Comparison of ENCODE assay signal across 16 cellular contexts in the genomic region with DNA sequence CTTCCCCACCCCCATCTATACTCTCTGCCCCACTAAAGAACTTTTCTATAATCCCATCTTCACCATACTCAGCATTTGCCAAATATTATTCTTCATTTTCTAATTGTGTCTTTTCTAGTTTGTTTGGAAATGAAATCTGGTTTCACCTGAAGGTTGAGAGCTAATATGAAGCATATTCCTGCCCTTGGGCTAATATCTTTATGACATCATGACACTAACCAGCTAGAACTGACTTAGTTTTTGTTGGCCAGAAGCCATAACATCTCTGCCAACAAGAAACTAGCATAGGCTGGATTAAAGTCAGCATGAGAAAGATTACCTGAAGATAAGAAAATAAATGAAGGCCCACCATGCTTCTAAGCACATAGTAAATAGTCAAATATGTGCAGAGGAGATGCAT. TPM values are rescaled to one million over a fixed set of nuclear protein-coding genes. Genes with fewer than 3 reads are reported as not detected.
DNase-seq lines count a peak whose midpoint lies in the region; ATAC-seq lines count a peak whose summit lies in the region.
"Had no signal": no experiment of that assay in that cellular context is flagged by ENCODE, and none has a peak within 500 bp of the region (broad histone marks: within the 10 kb centered on the region; RNA-seq: fewer than 3 reads in every experiment).

No MANE protein-coding gene starts in this region.

- no peak overlapping the region for H3K27ac Mint-ChIP-seq in activated T-helper 2 cell treated with anti-CD3 and anti-CD28 coated beads, Interferon-gamma antibody, Interleukin-2, Interleukin-4, amounts not matched to agents 10 μg/mL and 5 μg/mL and 100 μg/mL, durations not matched to agents 14 hours and 24 hours and 36 hours
- no peak overlapping the region for H3K27ac Mint-ChIP-seq in effector memory CD8-positive, alpha-beta T cell
- no peak overlapping the region for H3K27ac Mint-ChIP-seq in activated naive CD4-positive, alpha-beta T cell treated with anti-CD3 and anti-CD28 coated beads, Interleukin-2, amount 10 ng/mL, durations not matched to agents 7 days and 5 days
- H3K27ac Mint-ChIP-seq: activated B cell treated with CpG ODN at 0.5 μM for 24 hours; stimulated activated naive B cell treated with anti-CD40 and anti-IgM and Interleukin-4, amounts not matched to agents 10 μg/mL and 1 μg/mL and 100 μg/mL, for 72 hours had no signal

- no peaks in the 10 kb centered on the region for H3K9me3 Mint-ChIP-seq in activated T-helper 2 cell treated with anti-CD3 and anti-CD28 coated beads, Interferon-gamma antibody, Interleukin-2, Interleukin-4, amounts not matched to agents 10 μg/mL and 5 μg/mL and 100 μg/mL, durations not matched to agents 14 hours and 24 hours and 36 hours
- H3K9me3 Mint-ChIP-seq in effector memory CD8-positive, alpha-beta T cell: peaks cover 0 to 6% of the 10 kb centered on the region in 2 donors
- no peaks in the 10 kb centered on the region for H3K9me3 Mint-ChIP-seq in activated naive CD4-positive, alpha-beta T cell treated with anti-CD3 and anti-CD28 coated beads, Interleukin-2, amount 10 ng/mL, durations not matched to agents 7 days and 5 days

- no peak for ATAC-seq in effector memory CD8-positive, alpha-beta T cell (replicated peaks)
- ATAC-seq: stimulated activated naive B cell treated with anti-CD40 and anti-IgM and Interleukin-4, amounts not matched to agents 10 μg/mL and 1 μg/mL and 100 μg/mL, for 72 hours had no signal

- peaks cover 4% of the 10 kb centered on the region for H3K4me1 Mint-ChIP-seq in activated T-helper 2 cell treated with anti-CD3 and anti-CD28 coated beads, Interferon-gamma antibody, Interleukin-2, Interleukin-4, amounts not matched to agents 10 μg/mL and 5 μg/mL and 100 μg/mL, durations not matched to agents 14 hours and 24 hours and 36 hours (ENCODE audit: low read depth)
- H3K4me1 Mint-ChIP-seq in effector memory CD8-positive, alpha-beta T cell (ENCODE audit: low read depth in 2 of 2): peaks cover 2 to 4% of the 10 kb centered on the region in 2 donors
- H3K4me1 Mint-ChIP-seq in activated naive CD4-positive, alpha-beta T cell treated with anti-CD3 and anti-CD28 coated beads, Interleukin-2, amount 10 ng/mL, durations not matched to agents 7 days and 5 days: peaks cover 6% of the 10 kb centered on the region

- H3K4me3 Mint-ChIP-seq in activated T-helper 2 cell treated with anti-CD3 and anti-CD28 coated beads, Interferon-gamma antibody, Interleukin-2, Interleukin-4, amounts not matched to agents 10 μg/mL and 5 μg/mL and 100 μg/mL, durations not matched to agents 14 hours and 24 hours and 36 hours (ENCODE audit: low read depth): no peak overlapping the region
- no peak overlapping the region for H3K4me3 Mint-ChIP-seq in effector memory CD8-positive, alpha-beta T cell
- no peak overlapping the region for H3K4me3 Mint-ChIP-seq in activated naive CD4-positive, alpha-beta T cell treated with anti-CD3 and anti-CD28 coated beads, Interleukin-2, amount 10 ng/mL, durations not matched to agents 7 days and 5 days
- H3K4me3 Mint-ChIP-seq: activated B cell treated with CpG ODN at 0.5 μM for 24 hours; stimulated activated naive B cell treated with anti-CD40 and anti-IgM and Interleukin-4, amounts not matched to agents 10 μg/mL and 1 μg/mL and 100 μg/mL, for 72 hours had no signal

- intact Hi-C loops in activated T-helper 2 cell treated with anti-CD3 and anti-CD28 coated beads, Interferon-gamma antibody, Interleukin-2, Interleukin-4, amounts not matched to agents 10 μg/mL and 5 μg/mL and 100 μg/mL, durations not matched to agents 14 hours and 24 hours and 36 hours (cut with micrococcal nuclease): no loop called here

- DNase-seq in EH (ENCODE audit: low read depth) (peak; percentile 58), RPMI7951 (ENCODE audit: low read depth) (peak; percentile 64), dedifferentiated amniotic fluid mesenchymal stem cell (ENCODE audit: extremely low spot score) (peak; percentile 31), kidney tubule cell (ENCODE audit: low spot score) (peak; percentile 46), foreskin melanocyte (no peak)
- DNase-seq in activated T-helper 2 cell treated with anti-CD3 and anti-CD28 coated beads, Interferon-gamma antibody, Interleukin-2, Interleukin-4, amounts not matched to agents 10 μg/mL and 5 μg/mL and 100 μg/mL, durations not matched to agents 14 hours and 24 hours and 36 hours (ENCODE audit: low spot score): no peak
- no peak for DNase-seq in effector memory CD8-positive, alpha-beta T cell
- DNase-seq in activated naive CD4-positive, alpha-beta T cell treated with anti-CD3 and anti-CD28 coated beads, Interleukin-2, amount 10 ng/mL, durations not matched to agents 7 days and 5 days: no peak
- DNase-seq: activated B cell treated with CpG ODN at 0.5 μM for 24 hours; activated gamma-delta T cell treated with Interleukin-2 at 50 U/mL for 16 hours; AML-193; stimulated activated naive B cell treated with anti-CD40 and anti-IgM and Interleukin-4, amounts not matched to agents 10 μg/mL and 1 μg/mL and 100 μg/mL, for 72 hours; T-helper 1 cell had no signal

- no peaks in the 10 kb centered on the region for H3K27me3 Mint-ChIP-seq in activated T-helper 2 cell treated with anti-CD3 and anti-CD28 coated beads, Interferon-gamma antibody, Interleukin-2, Interleukin-4, amounts not matched to agents 10 μg/mL and 5 μg/mL and 100 μg/mL, durations not matched to agents 14 hours and 24 hours and 36 hours (ENCODE audit: low read depth)
- H3K27me3 Mint-ChIP-seq in effector memory CD8-positive, alpha-beta T cell: peaks cover 9 to 17% of the 10 kb centered on the region in 2 donors
- H3K27me3 Mint-ChIP-seq in activated naive CD4-positive, alpha-beta T cell treated with anti-CD3 and anti-CD28 coated beads, Interleukin-2, amount 10 ng/mL, durations not matched to agents 7 days and 5 days: peaks cover 11% of the 10 kb centered on the region

- CTCF ChIA-PET in activated naive CD4-positive, alpha-beta T cell treated with anti-CD3 and anti-CD28 coated beads, Interleukin-2, amount 10 ng/mL, durations not matched to agents 7 days and 5 days (lab: Charles Lee): interaction anchor here (1.2 to 10.4 kb wide), 2 partner anchors 10 to 16 kb away, joined by 5 to 113 read pairs; a partner anchor contains a TSS

- H3K36me3 Mint-ChIP-seq in activated T-helper 2 cell treated with anti-CD3 and anti-CD28 coated beads, Interferon-gamma antibody, Interleukin-2, Interleukin-4, amounts not matched to agents 10 μg/mL and 5 μg/mL and 100 μg/mL, durations not matched to agents 14 hours and 24 hours and 36 hours (ENCODE audit: low read depth): no peaks in the 10 kb centered on the region
- H3K36me3 Mint-ChIP-seq in effector memory CD8-positive, alpha-beta T cell (ENCODE audit: insufficient read depth): no peaks in the 10 kb centered on the region
- H3K36me3 Mint-ChIP-seq in activated naive CD4-positive, alpha-beta T cell treated with anti-CD3 and anti-CD28 coated beads, Interleukin-2, amount 10 ng/mL, durations not matched to agents 7 days and 5 days: no peaks in the 10 kb centered on the region

RNA-seq across cellular contexts. Expression of a gene that starts 16.7 kb away (rescaled TPM):
- 0.10 and 0.12 TPM in 2 replicates for total RNA-seq in RPMI7951 (2014; rRNA removed; shearing (Covaris generic))
- 1.1 and 1.6 TPM in 2 replicates for total RNA-seq in activated T-helper 2 cell treated with anti-CD3 and anti-CD28 coated beads, Interferon-gamma antibody, Interleukin-2, Interleukin-4, amounts not matched to agents 10 μg/mL and 5 μg/mL and 100 μg/mL, durations not matched to agents 14 hours and 24 hours and 36 hours

RNA-seq across cellular contexts. Expression of a gene that starts 20.0 kb away (rescaled TPM):
- total RNA-seq in RPMI7951 (2014; rRNA removed; shearing (Covaris generic)): not detected in 2 replicates
- not detected in 2 replicates for total RNA-seq in activated T-helper 2 cell treated with anti-CD3 and anti-CD28 coated beads, Interferon-gamma antibody, Interleukin-2, Interleukin-4, amounts not matched to agents 10 μg/mL and 5 μg/mL and 100 μg/mL, durations not matched to agents 14 hours and 24 hours and 36 hours
- total RNA-seq: activated B cell treated with CpG ODN at 0.5 μM for 24 hours, H7, heart left ventricle, kidney epithelial cell had no signal

RNA-seq across cellular contexts. Expression of a gene that starts 30.7 kb away (rescaled TPM):
- total RNA-seq in RPMI7951 (2014; rRNA removed; shearing (Covaris generic)): not detected in 2 replicates
- total RNA-seq in activated T-helper 2 cell treated with anti-CD3 and anti-CD28 coated beads, Interferon-gamma antibody, Interleukin-2, Interleukin-4, amounts not matched to agents 10 μg/mL and 5 μg/mL and 100 μg/mL, durations not matched to agents 14 hours and 24 hours and 36 hours: not detected in 2 replicates
- total RNA-seq: activated B cell treated with CpG ODN at 0.5 μM for 24 hours, kidney epithelial cell had no signal

RNA-seq across cellular contexts. Expression of a gene that starts 49.9 kb away (rescaled TPM):
- 26.1 and 28.0 TPM in 2 replicates for total RNA-seq in RPMI7951 (2014; rRNA removed; shearing (Covaris generic))
- 28.0 and 33.7 TPM in 2 replicates for total RNA-seq in activated T-helper 2 cell treated with anti-CD3 and anti-CD28 coated beads, Interferon-gamma antibody, Interleukin-2, Interleukin-4, amounts not matched to agents 10 μg/mL and 5 μg/mL and 100 μg/mL, durations not matched to agents 14 hours and 24 hours and 36 hours

RNA-seq across cellular contexts. Expression of a gene that starts 50.5 kb away (rescaled TPM):
- 7.8 and 8.9 TPM in 2 replicates for total RNA-seq in RPMI7951 (2014; rRNA removed; shearing (Covaris generic))
- 28.1 and 28.2 TPM in 2 replicates for total RNA-seq in activated T-helper 2 cell treated with anti-CD3 and anti-CD28 coated beads, Interferon-gamma antibody, Interleukin-2, Interleukin-4, amounts not matched to agents 10 μg/mL and 5 μg/mL and 100 μg/mL, durations not matched to agents 14 hours and 24 hours and 36 hours

Comparison
In these comparisons a context has a peak if more than half of its experiments do, and no peak if none do; other contexts are left out.
1. DNase-seq: peak in EH (single experiment), RPMI7951 (single experiment), dedifferentiated amniotic fluid mesenchymal stem cell (single experiment) and kidney tubule cell (single experiment); none in activated T-helper 2 cell treated with anti-CD3 and anti-CD28 coated beads, Interferon-gamma antibody, Interleukin-2, Interleukin-4, amounts not matched to agents 10 μg/mL and 5 μg/mL and 100 μg/mL, durations not matched to agents 14 hours and 24 hours and 36 hours (single experiment), effector memory CD8-positive, alpha-beta T cell (0 of 3), foreskin melanocyte (single experiment) and activated naive CD4-positive, alpha-beta T cell treated with anti-CD3 and anti-CD28 coated beads, Interleukin-2, amount 10 ng/mL, durations not matched to agents 7 days and 5 days (single experiment).